In genomic region chr1:245153645-245154428, GRCh38 we compare ENCODE assay signal across 8 cellular contexts. TPM values are rescaled to one million over a fixed set of nuclear protein-coding genes. Genes with fewer than 3 reads are reported as not detected.
A peak's percentile ranks its signal among the peaks of the same experiment; 100 is the strongest.
DNase-seq lines count a peak whose midpoint lies in the region; ATAC-seq and TF ChIP-seq lines count a peak whose summit lies in the region.

No MANE protein-coding gene starts in this region.

- H3K27ac ChIP-seq in breast epithelium (no peak overlapping the region), subcutaneous abdominal adipose tissue (ENCODE audit: low read depth, low read length) (no peak overlapping the region)

- no peak for TF ChIP-seq POLR2A in breast epithelium (IDR thresholded peaks at IDR 0.05)

- peak overlapping the region; percentile 87 for H3K9ac ChIP-seq in NT2/D1 (ENCODE audit: insufficient read length, low read depth)
- peak overlapping the region in 1 of 5 donors; percentile 3 for H3K9ac ChIP-seq in subcutaneous abdominal adipose tissue (ENCODE audit: low read length in 5 of 5)

- peak overlapping the region; percentile 77 for H3K4me3 ChIP-seq in NT2/D1 (ENCODE audit: insufficient read length, low read depth)
- H3K4me3 ChIP-seq in breast epithelium: peak overlapping the region; percentile 48 to 68 (median 54)
- peak overlapping the region; percentile 57 to 69 (median 62) for H3K4me3 ChIP-seq in subcutaneous abdominal adipose tissue (ENCODE audit: low read depth in 1 of 5, low read length in 5 of 5)

- no peak for TF ChIP-seq CTCF in breast epithelium (IDR thresholded peaks at IDR 0.05)

- peaks cover 12% of the 10 kb centered on the region for H3K9me3 ChIP-seq in NT2/D1 (ENCODE audit: insufficient read depth, low read length)
- H3K9me3 ChIP-seq in breast epithelium: no peaks in the 10 kb centered on the region
- no peaks in the 10 kb centered on the region for H3K9me3 ChIP-seq in subcutaneous abdominal adipose tissue (ENCODE audit: control insufficient read depth in 5 of 5, low read length in 5 of 5)

- H3K4me1 ChIP-seq in NT2/D1 (ENCODE audit: insufficient read depth, insufficient read length) (peaks cover 4% of the 10 kb centered on the region), breast epithelium (peaks cover 0 to 10% of the 10 kb centered on the region in 2 donors), subcutaneous abdominal adipose tissue (ENCODE audit: control insufficient read depth in 5 of 5, insufficient read depth in 5 of 5, low read length in 5 of 5) (peaks cover 2 to 44% (median 41%) of the 10 kb centered on the region in 5 donors)

- ATAC-seq in Right ventricle myocardium inferior: peak; percentile 27

- intact Hi-C loops in Right ventricle myocardium inferior (cut with DNase I): loop anchor here (2.0 to 10.0 kb wide), 5 partner anchors 651 to 1341 kb away; no protein-coding TSS in a partner anchor
- intact Hi-C loops in cardiac septum (cut with DNase I): loop anchor here (1.0 to 10.0 kb wide), 4 partner anchors 849 to 1339 kb away; no protein-coding TSS in a partner anchor
- intact Hi-C loops in breast epithelium (cut with DNase I; ENCODE audit: low total_unique reads): no loop called here

- peaks cover 41% of the 10 kb centered on the region for H3K27me3 ChIP-seq in NT2/D1 (ENCODE audit: insufficient read depth, insufficient read length)
- no peaks in the 10 kb centered on the region for H3K27me3 ChIP-seq in breast epithelium
- peaks cover 21 to 52% (median 32%) of the 10 kb centered on the region in 5 donors for H3K27me3 ChIP-seq in subcutaneous abdominal adipose tissue (ENCODE audit: control insufficient read depth in 5 of 5, insufficient read depth in 4 of 5, low read length in 5 of 5)

- no peak for DNase-seq in Right ventricle myocardium inferior (ENCODE audit: missing footprints)
- DNase-seq in cardiac septum (ENCODE audit: low spot score): no peak
- DNase-seq in NT2/D1 (ENCODE audit: low read depth, low spot score): no peak
- DNase-seq in breast epithelium (ENCODE audit: low spot score in 2 of 2): no peak
- peak; percentile 28 for DNase-seq in kidney tubule cell (ENCODE audit: low spot score)
- no peak for DNase-seq in activated gamma-delta T cell (lab: John Stamatoyannopoulos, UW)
- no peak for DNase-seq in NCI-H2081 treated with DMSO at 0.1 percent for 48 hours (lab: John Stamatoyannopoulos, UW)

- peaks cover 4% of the 10 kb centered on the region for H3K36me3 ChIP-seq in NT2/D1 (ENCODE audit: insufficient read depth, insufficient read length, low read length)
- H3K36me3 ChIP-seq in breast epithelium: no peaks in the 10 kb centered on the region
- no peaks in the 10 kb centered on the region for H3K36me3 ChIP-seq in subcutaneous abdominal adipose tissue (ENCODE audit: control insufficient read depth in 5 of 5, insufficient read depth in 5 of 5, low read length in 5 of 5)

RNA-seq across cellular contexts. Expression of gene KIF26B, which starts 0.9 kb away (rescaled TPM):
- total RNA-seq in Right ventricle myocardium inferior (3.8 TPM), cardiac septum (1.1 TPM), breast epithelium (1 to 10 TPM in 1 of 3 donors, under 1 TPM in 2; 0.32 to 1.0 (median 0.33) TPM)
